27 cellular contexts compared by ENCODE assay signal in genomic region chr9:126459546-126459945, GRCh38.
"Had no signal": no experiment of that assay in that cellular context is flagged by ENCODE, and none has a peak within 500 bp of the region (broad histone marks: within the 10 kb centered on the region; RNA-seq: fewer than 3 reads in every experiment).

No MANE protein-coding gene starts in this region.

- H3K4me3 Mint-ChIP-seq: activated B cell treated with CpG ODN at 0.5 μM for 24 hours; activated naive CD4-positive, alpha-beta T cell treated with anti-CD3 and anti-CD28 coated beads for 36 hours; activated T-helper 1 cell treated with anti-CD3 and anti-CD28 coated beads, Interleukin-12 subunit alpha, Interleukin-12 subunit beta, Interleukin-2, Interleukin-4 antibody, amounts not matched to agents 30 ng/mL and 10 ng/mL and 1 ng/mL, durations not matched to agents 14 hours and 24 hours and 36 hours; effector memory CD8-positive, alpha-beta T cell; nephron; stimulated activated memory B cell treated with anti-CD40 and anti-IgM and Interleukin-4, amounts not matched to agents 10 μg/mL and 1 μg/mL and 100 μg/mL, for 72 hours; stimulated activated naive CD8-positive, alpha-beta T cell treated with anti-CD3 and anti-CD28 coated beads, Interleukin-15, amount 100 ng/mL, for 72 hours; T-helper 2 cell treated with Interferon-gamma antibody and Interleukin-4, amounts not matched to agents 5 μg/mL and 100 μg/mL, for 36 hours had no signal

- DNase-seq: activated B cell treated with CpG ODN at 0.5 μM for 24 hours; activated CD4-positive, alpha-beta T cell treated with anti-CD3 and anti-CD28 coated beads, Interleukin-2, amount 50 U/mL, for 4 hours; activated CD8-positive, alpha-beta memory T cell treated with anti-CD3 and anti-CD28 coated beads, Interleukin-2, amount 50 U/mL, for 4 hours; activated effector memory CD4-positive, alpha-beta T cell treated with anti-CD3 and anti-CD28 coated beads, Interleukin-2, amount 50 U/mL, for 16 hours; activated naive CD4-positive, alpha-beta T cell treated with anti-CD3 and anti-CD28 coated beads for 36 hours; activated T-cell treated with anti-CD3 and anti-CD28 coated beads, Interleukin-2, amount 50 U/mL, for 1 hour; amniotic stem cell; central memory CD4-positive, alpha-beta T cell; effector memory CD8-positive, alpha-beta T cell; erythroblast; gastrocnemius medialis; glutamatergic neuron; left cardiac atrium; left ventricle myocardium superior; stimulated activated CD4-positive, alpha-beta T cell treated with anti-CD3 and anti-CD28 coated beads, Interleukin-4, amount 100 ng/mL, for 24 hours; stimulated activated naive CD8-positive, alpha-beta T cell treated with anti-CD3 and anti-CD28 coated beads, Interleukin-15, amount 100 ng/mL, for 72 hours; T-helper 1 cell had no signal

- H3K4me3 ChIP-seq: gastrocnemius medialis, right lobe of liver, skin epidermis, tibial artery had no signal

- H3K9me3 Mint-ChIP-seq: activated B cell treated with CpG ODN at 0.5 μM for 24 hours; activated naive CD4-positive, alpha-beta T cell treated with anti-CD3 and anti-CD28 coated beads for 36 hours; activated T-helper 1 cell treated with anti-CD3 and anti-CD28 coated beads, Interleukin-12 subunit alpha, Interleukin-12 subunit beta, Interleukin-2, Interleukin-4 antibody, amounts not matched to agents 30 ng/mL and 10 ng/mL and 1 ng/mL, durations not matched to agents 14 hours and 24 hours and 36 hours; effector memory CD8-positive, alpha-beta T cell; nephron; stimulated activated memory B cell treated with anti-CD40 and anti-IgM and Interleukin-4, amounts not matched to agents 10 μg/mL and 1 μg/mL and 100 μg/mL, for 72 hours; stimulated activated naive CD8-positive, alpha-beta T cell treated with anti-CD3 and anti-CD28 coated beads, Interleukin-15, amount 100 ng/mL, for 72 hours; T-helper 2 cell treated with Interferon-gamma antibody and Interleukin-4, amounts not matched to agents 5 μg/mL and 100 μg/mL, for 36 hours had no signal

- H3K36me3 Mint-ChIP-seq: stimulated activated memory B cell treated with anti-CD40 and anti-IgM and Interleukin-4, amounts not matched to agents 10 μg/mL and 1 μg/mL and 100 μg/mL, for 72 hours had no signal

- FAIRE-seq: islet of Langerhans had no signal

- H3K27me3 Mint-ChIP-seq: activated B cell treated with CpG ODN at 0.5 μM for 24 hours; effector memory CD8-positive, alpha-beta T cell; progenitor cell of endocrine pancreas; stimulated activated memory B cell treated with anti-CD40 and anti-IgM and Interleukin-4, amounts not matched to agents 10 μg/mL and 1 μg/mL and 100 μg/mL, for 72 hours; stimulated activated naive CD8-positive, alpha-beta T cell treated with anti-CD3 and anti-CD28 coated beads, Interleukin-15, amount 100 ng/mL, for 72 hours had no signal

- ATAC-seq: effector memory CD8-positive, alpha-beta T cell; left cardiac atrium; left ventricle myocardium superior; right lobe of liver; stimulated activated memory B cell treated with anti-CD40 and anti-IgM and Interleukin-4, amounts not matched to agents 10 μg/mL and 1 μg/mL and 100 μg/mL, for 72 hours; stimulated activated naive CD8-positive, alpha-beta T cell treated with anti-CD3 and anti-CD28 coated beads, Interleukin-15, amount 100 ng/mL, for 72 hours had no signal

- H3K27me3 ChIP-seq: gastrocnemius medialis, neutrophil, right lobe of liver, tibial artery had no signal

- H3K4me1 ChIP-seq: gastrocnemius medialis, right lobe of liver, tibial artery had no signal

- H3K9me3 ChIP-seq: gastrocnemius medialis, neutrophil, right lobe of liver, tibial artery had no signal

- H3K36me3 ChIP-seq: gastrocnemius medialis, neutrophil, right lobe of liver had no signal

- H3K27ac ChIP-seq: right lobe of liver, skin epidermis, tibial artery had no signal

- H3K27ac Mint-ChIP-seq: activated B cell treated with CpG ODN at 0.5 μM for 24 hours; activated naive CD4-positive, alpha-beta T cell treated with anti-CD3 and anti-CD28 coated beads for 36 hours; activated T-helper 1 cell treated with anti-CD3 and anti-CD28 coated beads, Interleukin-12 subunit alpha, Interleukin-12 subunit beta, Interleukin-2, Interleukin-4 antibody, amounts not matched to agents 30 ng/mL and 10 ng/mL and 1 ng/mL, durations not matched to agents 14 hours and 24 hours and 36 hours; nephron; stimulated activated memory B cell treated with anti-CD40 and anti-IgM and Interleukin-4, amounts not matched to agents 10 μg/mL and 1 μg/mL and 100 μg/mL, for 72 hours; stimulated activated naive CD8-positive, alpha-beta T cell treated with anti-CD3 and anti-CD28 coated beads, Interleukin-15, amount 100 ng/mL, for 72 hours; T-helper 2 cell treated with Interferon-gamma antibody and Interleukin-4, amounts not matched to agents 5 μg/mL and 100 μg/mL, for 36 hours had no signal

- H3K4me1 Mint-ChIP-seq: activated B cell treated with CpG ODN at 0.5 μM for 24 hours; stimulated activated memory B cell treated with anti-CD40 and anti-IgM and Interleukin-4, amounts not matched to agents 10 μg/mL and 1 μg/mL and 100 μg/mL, for 72 hours had no signal
